15 cellular contexts compared by ENCODE assay signal in the genomic region with DNA sequence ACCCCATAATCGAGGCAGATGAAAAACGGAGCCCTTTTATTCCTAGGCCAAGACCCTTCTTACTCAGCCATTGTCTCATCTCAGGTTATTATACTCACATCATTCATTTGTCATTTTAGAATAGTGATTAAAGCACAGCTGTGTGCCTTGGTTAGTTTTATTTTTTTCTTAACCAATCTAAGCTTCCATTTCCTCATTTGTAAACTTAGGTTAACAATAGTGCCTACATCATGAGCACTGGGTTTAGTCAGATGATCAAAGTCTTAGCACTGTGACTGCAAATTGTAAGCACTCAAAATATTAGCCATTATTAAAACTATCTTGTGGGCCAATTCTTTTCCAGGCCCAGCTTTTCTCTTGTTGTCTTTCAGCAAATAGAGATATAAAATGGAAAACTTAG. TPM values are rescaled to one million over a fixed set of nuclear protein-coding genes. Genes with fewer than 3 reads are reported as not detected.
DNase-seq lines count a peak whose midpoint lies in the region; ATAC-seq and TF ChIP-seq lines count a peak whose summit lies in the region.
"Had no signal": no experiment of that assay in that cellular context is flagged by ENCODE, and none has a peak within 500 bp of the region (broad histone marks: within the 10 kb centered on the region; RNA-seq: fewer than 3 reads in every experiment).

No MANE protein-coding gene starts in this region.

- no peak overlapping the region for H3K27ac ChIP-seq in SK-N-SH (ENCODE audit: low read depth in 2 of 2, low read length in 1 of 2)
- H3K27ac ChIP-seq: esophagus muscularis mucosa, SK-N-MC had no signal

- no peak for TF ChIP-seq RAD21 in SK-N-SH (IDR thresholded peaks at IDR 0.05; ENCODE audit: low read length)

- no peaks in the 10 kb centered on the region for H3K27me3 Mint-ChIP-seq in type B pancreatic cell

- peak overlapping the region; percentile 59 for H3K27ac Mint-ChIP-seq in type B pancreatic cell

- no peaks in the 10 kb centered on the region for H3F3A ChIP-seq in SK-N-SH (replicated peaks; ENCODE audit: insufficient read depth)

- H3K27me3 ChIP-seq in SK-N-SH (ENCODE audit: insufficient read depth) = no peaks in the 10 kb centered on the region
- H3K27me3 ChIP-seq: esophagus muscularis mucosa had no signal

- H3K4me1 Mint-ChIP-seq in type B pancreatic cell (ENCODE audit: unreplicated experiment) = peaks cover 9% of the 10 kb centered on the region

- H4K20me1 ChIP-seq in SK-N-SH (ENCODE audit: insufficient read depth) = no peaks in the 10 kb centered on the region

- H3K79me2 ChIP-seq in SK-N-SH (ENCODE audit: insufficient read depth) = no peaks in the 10 kb centered on the region

- H3K4me3 ChIP-seq in SK-N-SH (ENCODE audit: low read depth in 2 of 2, low read length in 1 of 2) = no peak overlapping the region
- H3K4me3 ChIP-seq: esophagus muscularis mucosa, SK-N-MC had no signal

- H3K36me3 ChIP-seq in SK-N-SH (replicated peaks in 1 of 2; ENCODE audit: control insufficient read depth in 1 of 2, insufficient read depth in 2 of 2, low read length in 1 of 2) = no peaks in the 10 kb centered on the region
- H3K36me3 ChIP-seq: esophagus muscularis mucosa had no signal

- peak overlapping the region; percentile 6; the same call in 1 of the 2 replicates for H2AFZ ChIP-seq in SK-N-SH (ENCODE audit: low read depth)

- WGBS in SK-N-SH (ENCODE audit: low lambda C conversion rate) = 74% methylated on average over 2 of the region's 2 CpGs

- H3K4me1 ChIP-seq in SK-N-SH (ENCODE audit: control insufficient read depth in 1 of 2, insufficient read depth in 2 of 2, low read depth in 1 of 2, low read length in 1 of 2) = no peaks in the 10 kb centered on the region; a peak in 2 of 4 replicates
- H3K4me1 ChIP-seq: esophagus muscularis mucosa had no signal

- ATAC-seq in SK-N-SH treated with all-trans-retinoic acid at 6 μM for 48 hours (no peak), HG02642 (IDR thresholded peaks at IDR 0.05; ENCODE audit: poor library complexity, unreplicated experiment) (peak; percentile 57), HG03520 (IDR thresholded peaks at IDR 0.05; ENCODE audit: unreplicated experiment) (peak; percentile 51), HG03457 (IDR thresholded peaks at IDR 0.05; ENCODE audit: unreplicated experiment) (no peak)

- no peaks in the 10 kb centered on the region for H3K9me3 Mint-ChIP-seq in type B pancreatic cell

- no peak overlapping the region for H3K9ac ChIP-seq in SK-N-SH

- no peak overlapping the region for H3K4me3 Mint-ChIP-seq in type B pancreatic cell

- no peak for TF ChIP-seq EP300 in SK-N-SH (IDR thresholded peaks at IDR 0.05; ENCODE audit: borderline replicate concordance in 1 of 2, low read depth in 1 of 2, low read length in 1 of 2)

- H3K4me2 ChIP-seq in SK-N-SH = no peak overlapping the region

- no peak for TF ChIP-seq CTCF in SK-N-SH (IDR thresholded peaks at IDR 0.05)
- TF ChIP-seq CTCF in type B pancreatic cell (conservative IDR thresholded peaks at IDR 0.05) = no peak
- no peak for TF ChIP-seq CTCF in GM10248 (IDR thresholded peaks at IDR 0.05; ENCODE audit: control extremely low read depth, extremely low read depth, low read depth, missing control alignments)

- H3K9me3 ChIP-seq in SK-N-SH = no peaks in the 10 kb centered on the region
- H3K9me3 ChIP-seq: esophagus muscularis mucosa had no signal

- no peak for DNase-seq in SK-N-SH
- no peak for DNase-seq in type B pancreatic cell (ENCODE audit: extremely low spot score, unreplicated experiment)
- no peak for DNase-seq in GM10248 (ENCODE audit: extremely low spot score)
- DNase-seq in NCI-H2171 (lab: John Stamatoyannopoulos, UW) = no peak
- DNase-seq: activated effector memory CD4-positive, alpha-beta T cell treated with Interleukin-2 at 50 U/mL for 16 hours; caudate nucleus; NCI-H524; retina; substantia nigra had no signal

- CTCF ChIA-PET in SK-N-SH (lab: Yijun Ruan, JAX) (interaction anchor here (0.6 kb wide), 1 partner anchor 820 kb away, joined by 3 read pairs; no protein-coding TSS in a partner anchor), GM10248 (lab: Yijun Ruan, JAX) (no interaction called here)

- POLR2A ChIA-PET in SK-N-SH (lab: Yijun Ruan, JAX) (no interaction called here), GM10248 (lab: Yijun Ruan, JAX) (no interaction called here)

- no peaks in the 10 kb centered on the region for H3K9me2 ChIP-seq in SK-N-SH

- H3K36me3 Mint-ChIP-seq in type B pancreatic cell = no peaks in the 10 kb centered on the region

TF ChIP-seq in SK-N-SH, 30 proteins besides CTCF, POLR2A, EP300 and RAD21 (continues in another document):
- no peak for TF ChIP-seq ELF1 (IDR thresholded peaks at IDR 0.05)
- no peak for TF ChIP-seq NFIC (IDR thresholded peaks at IDR 0.05; ENCODE audit: borderline replicate concordance)
- TF ChIP-seq, protein P1, sequence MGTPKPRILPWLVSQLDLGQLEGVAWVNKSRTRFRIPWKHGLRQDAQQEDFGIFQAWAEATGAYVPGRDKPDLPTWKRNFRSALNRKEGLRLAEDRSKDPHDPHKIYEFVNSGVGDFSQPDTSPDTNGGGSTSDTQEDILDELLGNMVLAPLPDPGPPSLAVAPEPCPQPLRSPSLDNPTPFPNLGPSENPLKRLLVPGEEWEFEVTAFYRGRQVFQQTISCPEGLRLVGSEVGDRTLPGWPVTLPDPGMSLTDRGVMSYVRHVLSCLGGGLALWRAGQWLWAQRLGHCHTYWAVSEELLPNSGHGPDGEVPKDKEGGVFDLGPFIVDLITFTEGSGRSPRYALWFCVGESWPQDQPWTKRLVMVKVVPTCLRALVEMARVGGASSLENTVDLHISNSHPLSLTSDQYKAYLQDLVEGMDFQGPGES (IDR thresholded peaks at IDR 0.05; ENCODE audit: low read depth, low read length) = no peak
- no peak for TF ChIP-seq RFX5 (IDR thresholded peaks at IDR 0.05; ENCODE audit: low read length)

TF ChIP-seq in SK-N-SH treated with all-trans-retinoic acid at 6 μM for 48 hours, 23 proteins besides CTCF, POLR2A, EP300 and RAD21:
- no peak for TF ChIP-seq RARB (CRISPR knock-in tag; IDR thresholded peaks at IDR 0.05)
- TF ChIP-seq ZNF8 (CRISPR knock-in tag; IDR thresholded peaks at IDR 0.05) = no peak
- TF ChIP-seq BACH2 (CRISPR knock-in tag; IDR thresholded peaks at IDR 0.05; ENCODE audit: borderline replicate concordance) = no peak
- TF ChIP-seq ZFP3 (CRISPR knock-in tag; IDR thresholded peaks at IDR 0.05) = no peak
- no peak for TF ChIP-seq GLIS3 (CRISPR knock-in tag; IDR thresholded peaks at IDR 0.05)
- no peak for TF ChIP-seq ESRRG (CRISPR knock-in tag; IDR thresholded peaks at IDR 0.05)
- TF ChIP-seq OSR1 (CRISPR knock-in tag; IDR thresholded peaks at IDR 0.05) = no peak
- no peak for TF ChIP-seq CSDC2 (CRISPR knock-in tag; IDR thresholded peaks at IDR 0.05)
- TF ChIP-seq CREB5 (CRISPR knock-in tag; IDR thresholded peaks at IDR 0.05; ENCODE audit: low read depth) = no peak
- no peak for TF ChIP-seq ISL1 (CRISPR knock-in tag; IDR thresholded peaks at IDR 0.05)
- TF ChIP-seq PATZ1 (CRISPR knock-in tag; IDR thresholded peaks at IDR 0.05; ENCODE audit: borderline replicate concordance) = no peak
- no peak for TF ChIP-seq SNAI2 (CRISPR knock-in tag; IDR thresholded peaks at IDR 0.05)
TF ChIP-seq in SK-N-SH treated with all-trans-retinoic acid at 6 μM for 48 hours: peak in this region for 0.

RNA-seq across cellular contexts. Expression of gene GALNT3, which starts 21.3 kb away (rescaled TPM):
- polyA plus RNA-seq in SK-N-SH (2012; rRNA removed) = 0.05 and 0.26 TPM in 2 replicates
- polyA plus RNA-seq in SK-N-SH (2012; cell fraction: cytosol; rRNA removed) = 0.01 and 0.03 TPM in 2 replicates
- polyA plus RNA-seq in SK-N-SH (2012; cell fraction: nucleus; rRNA removed) = 0.63 and 1.4 TPM in 2 replicates
- total RNA-seq in type B pancreatic cell (ENCODE audit: low replicate concordance) = 28.8 and 62.1 TPM in 2 replicates

Comparison
In these comparisons a context has a peak if more than half of its experiments do, and no peak if none do; other contexts are left out.
1. ATAC-seq: peak in HG02642 (single experiment) and HG03520 (single experiment); none in SK-N-SH treated with all-trans-retinoic acid at 6 μM for 48 hours (single experiment) and HG03457 (single experiment).